30 cellular contexts compared by ENCODE assay signal in genomic region chr12:103468837-103469236, GRCh38. TPM values are rescaled to one million over a fixed set of nuclear protein-coding genes. Genes with fewer than 3 reads are reported as not detected.
"Had no signal": no experiment of that assay in that cellular context is flagged by ENCODE, and none has a peak within 500 bp of the region (broad histone marks: within the 10 kb centered on the region; RNA-seq: fewer than 3 reads in every experiment).

No MANE protein-coding gene starts in this region.

- H3K36me3 ChIP-seq: gastroesophageal sphincter, heart left ventricle, lower lobe of right lung, neutrophil, right lobe of liver, stomach, thyroid gland, vagina had no signal

- H3K36me3 Mint-ChIP-seq: immature natural killer cell; natural killer cell; stimulated activated effector memory CD8-positive, alpha-beta T cell treated with anti-CD3 and anti-CD28 coated beads, Interleukin-12 subunit alpha, Interleukin-12 subunit beta, amount 100 ng/mL, for 72 hours had no signal

- H3K9me3 ChIP-seq: gastroesophageal sphincter, lower lobe of right lung, neutrophil, right lobe of liver, thyroid gland, vagina had no signal

- ATAC-seq: esophagus mucosa; gastroesophageal sphincter; heart left ventricle; left ventricle myocardium superior; lower lobe of right lung; natural killer cell; right lobe of liver; stimulated activated effector memory CD8-positive, alpha-beta T cell treated with anti-CD3 and anti-CD28 coated beads, Interleukin-12 subunit alpha, Interleukin-12 subunit beta, amount 100 ng/mL, for 72 hours had no signal

- H3K4me3 ChIP-seq: dorsolateral prefrontal cortex, gastroesophageal sphincter, heart left ventricle, hepatocyte, lower lobe of right lung, right lobe of liver, stomach, thyroid gland, vagina had no signal

- H3K27ac ChIP-seq: dorsolateral prefrontal cortex, epithelial cell of prostate, gastroesophageal sphincter, heart left ventricle, hepatocyte, lower lobe of right lung, neutrophil, parathyroid adenoma, right lobe of liver, stomach, thyroid gland, vagina had no signal

- H3K27me3 ChIP-seq: dorsolateral prefrontal cortex, gastroesophageal sphincter, heart left ventricle, hepatocyte, neutrophil, right lobe of liver, stomach, thyroid gland, vagina had no signal

- H3K4me1 Mint-ChIP-seq: natural killer cell; stimulated activated effector memory CD8-positive, alpha-beta T cell treated with anti-CD3 and anti-CD28 coated beads, Interleukin-12 subunit alpha, Interleukin-12 subunit beta, amount 100 ng/mL, for 72 hours had no signal

- H3K79me2 ChIP-seq: hepatocyte, parathyroid adenoma had no signal

- H3K9ac ChIP-seq: parathyroid adenoma had no signal

- H3K4me2 ChIP-seq: hepatocyte had no signal

- H3K27ac Mint-ChIP-seq: immature natural killer cell; natural killer cell; progenitor cell of endocrine pancreas; stimulated activated effector memory CD8-positive, alpha-beta T cell treated with anti-CD3 and anti-CD28 coated beads, Interleukin-12 subunit alpha, Interleukin-12 subunit beta, amount 100 ng/mL, for 72 hours had no signal

- DNase-seq: dorsolateral prefrontal cortex; effector CD4-positive, alpha-beta T cell; foreskin fibroblast; heart left ventricle; immature natural killer cell; islet precursor cell; left ventricle myocardium superior; lower lobe of right lung; natural killer cell; right lobe of liver; small intestine; stimulated activated CD4-positive, alpha-beta T cell treated with anti-CD3 and anti-CD28 coated beads, Interleukin-12 subunit alpha, Interleukin-12 subunit beta, amount 100 ng/mL, for 4 hours; stimulated activated CD4-positive, alpha-beta T cell treated with anti-CD3 and anti-CD28 coated beads, Interleukin-1b, Interleukin-23, amount 100 ng/mL, for 48 hours; stimulated activated CD4-positive, alpha-beta T cell treated with anti-CD3 and anti-CD28 coated beads, Interleukin-4, amount 100 ng/mL, for 1 hour; stimulated activated naive CD4-positive, alpha-beta T cell treated with Interleukin-2 at 50 U/mL for 16 hours; stomach; thyroid gland; trophoblast cell had no signal

- H2AFZ ChIP-seq: hepatocyte, parathyroid adenoma had no signal

- H3K4me1 ChIP-seq: gastroesophageal sphincter, heart left ventricle, lower lobe of right lung, parathyroid adenoma, right lobe of liver, stomach, thyroid gland, vagina had no signal

- H3K4me3 Mint-ChIP-seq: immature natural killer cell; natural killer cell; stimulated activated effector memory CD8-positive, alpha-beta T cell treated with anti-CD3 and anti-CD28 coated beads, Interleukin-12 subunit alpha, Interleukin-12 subunit beta, amount 100 ng/mL, for 72 hours had no signal

- FAIRE-seq: colon, small intestine had no signal

RNA-seq across cellular contexts. Expression of gene C12orf42, which starts 26.9 kb away (rescaled TPM):
- total RNA-seq: esophagus mucosa, gastroesophageal sphincter, heart left ventricle, hepatocyte, left ventricle myocardium superior, lower lobe of right lung, osteoblast, right lobe of liver, stomach, thyroid gland, ureter, vagina had no signal
- polyA plus RNA-seq: heart left ventricle, hepatocyte, small intestine, stomach had no signal
